ENCODE assay signal across 21 cellular contexts in genomic region chr12:117277875-117278274, GRCh38.
"Had no signal": no experiment of that assay in that cellular context is flagged by ENCODE, and none has a peak within 500 bp of the region (broad histone marks: within the 10 kb centered on the region; RNA-seq: fewer than 3 reads in every experiment).

No MANE protein-coding gene starts in this region.

- H3K4me3 ChIP-seq: coronary artery, gastrocnemius medialis, heart right ventricle, psoas muscle, spleen, thoracic aorta, transverse colon had no signal

- H3K27ac ChIP-seq: coronary artery, gastrocnemius medialis, heart right ventricle, neutrophil, psoas muscle, spleen, thoracic aorta, transverse colon had no signal

- DNase-seq: effector CD8-positive, alpha-beta T cell; gastrocnemius medialis; heart right ventricle; hypothalamus; left colon; left ventricle myocardium superior; naive thymus-derived CD4-positive, alpha-beta T cell; nephron progenitor cell; psoas muscle; retina; spleen; stimulated activated CD4-positive, alpha-beta T cell treated with anti-CD3 and anti-CD28 coated beads, Interleukin-15, amount 100 ng/mL, for 24 hours; stimulated activated CD4-positive, alpha-beta T cell treated with anti-CD3 and anti-CD28 coated beads, Interleukin-1b, Interleukin-23, amount 100 ng/mL, for 48 hours; stimulated activated CD4-positive, alpha-beta T cell treated with anti-CD3 and anti-CD28 coated beads, Interleukin-4, amount 100 ng/mL, for 24 hours; transverse colon had no signal

- ATAC-seq: esophagus mucosa; gastrocnemius medialis; heart right ventricle; left colon; left ventricle myocardium superior; naive thymus-derived CD4-positive, alpha-beta T cell; psoas muscle; sciatic nerve; stimulated activated memory B cell treated with anti-CD40 and anti-IgM and Interleukin-4, amounts not matched to agents 10 μg/mL and 1 μg/mL and 100 μg/mL, for 72 hours had no signal

- H3K36me3 ChIP-seq: heart right ventricle, neutrophil, spleen, thoracic aorta, transverse colon had no signal

- H3K27me3 ChIP-seq: gastrocnemius medialis had no signal

- H3K9me3 ChIP-seq: gastrocnemius medialis, heart right ventricle, neutrophil, psoas muscle, spleen, thoracic aorta, transverse colon had no signal

- H3K4me1 ChIP-seq: heart right ventricle, spleen, transverse colon had no signal
